ENCODE assay signal across 23 cellular contexts in the genomic region with DNA sequence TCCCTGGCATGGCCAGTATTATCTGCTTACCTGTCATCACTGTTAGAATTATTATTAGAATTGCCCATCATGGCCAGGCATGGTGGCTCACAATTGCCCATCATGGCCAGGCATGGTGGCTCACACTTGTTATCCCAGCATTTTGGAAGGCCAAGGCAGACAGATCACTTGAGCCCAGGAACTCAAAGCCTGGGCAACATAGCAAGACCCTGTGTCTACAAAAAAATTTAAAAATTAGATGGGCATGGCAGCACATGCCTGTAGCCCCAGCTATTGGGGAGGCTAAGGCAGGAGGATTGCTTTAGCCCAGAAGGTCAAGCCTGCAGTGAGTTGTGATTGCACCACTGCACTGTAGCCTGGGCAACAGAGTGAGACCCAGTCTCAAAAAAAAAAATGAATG. TPM values are rescaled to one million over a fixed set of nuclear protein-coding genes. Genes with fewer than 3 reads are reported as not detected.
DNase-seq lines count a peak whose midpoint lies in the region; ATAC-seq, FAIRE-seq and TF ChIP-seq lines count a peak whose summit lies in the region.
"Had no signal": no experiment of that assay in that cellular context is flagged by ENCODE, and none has a peak within 500 bp of the region (broad histone marks: within the 10 kb centered on the region; RNA-seq: fewer than 3 reads in every experiment).

No MANE protein-coding gene starts in this region.

- H3K9me3 ChIP-seq in HepG2 (ENCODE audit: low read length) (no peaks in the 10 kb centered on the region), right lobe of liver (no peaks in the 10 kb centered on the region), H1 (ENCODE audit: insufficient read depth in 2 of 2, low read depth in 1 of 2, low read length in 1 of 2) (no peaks in the 10 kb centered on the region), neural progenitor cell (ENCODE audit: low read depth) (no peaks in the 10 kb centered on the region)

- no peaks in the 10 kb centered on the region for H3K79me1 ChIP-seq in H1 (ENCODE audit: low read depth, low read length)

- TF ChIP-seq POLR2A in HepG2 (IDR thresholded peaks at IDR 0.05; ENCODE audit: insufficient read depth in 1 of 2, low read depth in 2 of 2, low read length in 2 of 2): no peak
- no peak for TF ChIP-seq POLR2A in right lobe of liver (IDR thresholded peaks at IDR 0.05)
- no peak for TF ChIP-seq POLR2A in H1 (IDR thresholded peaks at IDR 0.05; ENCODE audit: control extremely low read depth in 1 of 2, low read depth in 2 of 2, low read length in 2 of 2)

- H2BK5ac ChIP-seq in H1 (ENCODE audit: low read depth, low read length): no peak overlapping the region

- H3K23ac ChIP-seq in H1 (ENCODE audit: insufficient read length): no peak overlapping the region

- H2BK120ac ChIP-seq in H1 (replicated peaks; ENCODE audit: low read depth, low read length): no peak overlapping the region

- H3K4me3 Mint-ChIP-seq in neural progenitor cell: peak overlapping the region; percentile 31
- H3K4me3 Mint-ChIP-seq: B cell; CD4-positive, CD25-positive, alpha-beta regulatory T cell; CD8-positive, alpha-beta memory T cell; IgD-negative memory B cell had no signal

- H3K4me2 ChIP-seq in HepG2 (ENCODE audit: low read depth, low read length): no peak overlapping the region
- no peak overlapping the region for H3K4me2 ChIP-seq in H1 (ENCODE audit: insufficient read depth in 1 of 2, low read depth in 2 of 2, low read length in 2 of 2)
- no peak overlapping the region for H3K4me2 ChIP-seq in neural progenitor cell

- H2BK12ac ChIP-seq in H1 (ENCODE audit: low read depth, low read length): no peak overlapping the region

- H3K23me2 ChIP-seq in H1 (ENCODE audit: low read depth, low read length): no peaks in the 10 kb centered on the region

- intact Hi-C loops in HepG2 (cut with micrococcal nuclease; ENCODE audit: unreplicated experiment): no loop called here
- intact Hi-C loops in right lobe of liver (cut with DNase I): no loop called here

- H4K8ac ChIP-seq in H1 (ENCODE audit: extremely low read depth, insufficient read depth, low read length): no peak overlapping the region

- TF ChIP-seq EP300 in HepG2 (IDR thresholded peaks at IDR 0.05; ENCODE audit: low read depth in 2 of 2, low read length in 2 of 2) (no peak), HepG2 (CRISPR knock-in tag; IDR thresholded peaks at IDR 0.05; ENCODE audit: borderline replicate concordance) (no peak), H1 (IDR thresholded peaks at IDR 0.05; ENCODE audit: borderline replicate concordance in 1 of 2, low read depth in 2 of 2, low read length in 2 of 2) (no peak)

- POLR2A ChIA-PET in HepG2 (lab: Yijun Ruan, JAX) (no interaction called here), H1 (lab: Charles Lee; ENCODE audit: partially characterized antibody) (no interaction called here)

- H3K4me3 ChIP-seq in HepG2 (replicated peaks in 1 of 3; ENCODE audit: insufficient read depth in 1 of 3, low read depth in 2 of 3, low read length in 3 of 3): no peak overlapping the region
- no peak overlapping the region for H3K4me3 ChIP-seq in right lobe of liver
- H3K4me3 ChIP-seq in H1 (ENCODE audit: extremely low read depth in 1 of 4, insufficient read depth in 2 of 4, low read depth in 3 of 4, low read length in 4 of 4): no peak overlapping the region
- no peak overlapping the region for H3K4me3 ChIP-seq in neural progenitor cell
- H3K4me3 ChIP-seq: GM23248 had no signal

- H2AFZ ChIP-seq in HepG2 (ENCODE audit: low read length) (no peak overlapping the region), H1 (ENCODE audit: low read length) (no peak overlapping the region), neural progenitor cell (replicated peaks) (no peak overlapping the region)
- H2AFZ ChIP-seq: GM23248 had no signal

- peaks cover 31% of the 10 kb centered on the region for H3K27me3 Mint-ChIP-seq in neural progenitor cell (ENCODE audit: insufficient read depth, low read depth)

- H3K18ac ChIP-seq in H1 (ENCODE audit: extremely low read depth, low read length): no peak overlapping the region

- no peaks in the 10 kb centered on the region for H3K27me3 ChIP-seq in HepG2 (ENCODE audit: control insufficient read depth in 1 of 2, insufficient read depth in 2 of 2, low read length in 2 of 2)
- no peaks in the 10 kb centered on the region for H3K27me3 ChIP-seq in right lobe of liver
- H3K27me3 ChIP-seq in H1 (replicated peaks in 1 of 4; ENCODE audit: control insufficient read depth in 3 of 4, extremely low read depth in 1 of 4, insufficient read depth in 3 of 4, low read length in 3 of 4): peaks cover 0 to 2% (median 0%) of the 10 kb centered on the region in 4 experiments; a peak in 1 of 7 replicates
- H3K27me3 ChIP-seq in neural progenitor cell: no peaks in the 10 kb centered on the region

- DNase-seq in HepG2 (ENCODE audit: low spot score): no peak
- DNase-seq in right lobe of liver: no peak
- no peak for DNase-seq in H1 (ENCODE audit: low read depth in 1 of 2, low spot score in 2 of 2)
- no peak for DNase-seq in neural progenitor cell (ENCODE audit: low spot score)
- no peak for DNase-seq in NCI-H2196 treated with DMSO at 0.1 percent for 48 hours (lab: John Stamatoyannopoulos, UW; ENCODE audit: unreplicated experiment)
- DNase-seq in NCI-H446 (lab: John Stamatoyannopoulos, UW): no peak
- DNase-seq: C1 segment of cervical spinal cord; CD4-positive, CD25-positive, alpha-beta regulatory T cell; CD8-positive, alpha-beta memory T cell; COR-L47; DMS 273 treated with DMSO at 0.1 percent for 48 hours; DMS53; DND-41; EL; GM23248; HCEC 1CT had no signal

- no peak overlapping the region for H2AK5ac ChIP-seq in H1 (ENCODE audit: low read depth, low read length)

- CTCF ChIA-PET in HepG2 (lab: Yijun Ruan, JAX; ENCODE audit: low intra/inter-chr PET ratio, low total read pairs) (no interaction called here), H1 (lab: Charles Lee; ENCODE audit: partially characterized antibody) (no interaction called here)

- peaks cover 67% of the 10 kb centered on the region for H3K4me1 Mint-ChIP-seq in neural progenitor cell
- H3K4me1 Mint-ChIP-seq: B cell had no signal

- no peak overlapping the region for H3K14ac ChIP-seq in H1 (ENCODE audit: insufficient read length)

- in situ Hi-C loops in HepG2 (cut with HindIII; ENCODE audit: extremely low pct_ligation_motif_present, low pct_unique_long_range_greater_than_20kb): no loop called here

- peaks cover 6% of the 10 kb centered on the region for H3K36me3 Mint-ChIP-seq in neural progenitor cell
- H3K36me3 Mint-ChIP-seq: CD4-positive, CD25-positive, alpha-beta regulatory T cell; CD8-positive, alpha-beta memory T cell had no signal

- H4K5ac ChIP-seq in H1 (ENCODE audit: insufficient read length, low read depth, low read length): no peak overlapping the region

- no peaks in the 10 kb centered on the region for H3K79me2 ChIP-seq in HepG2 (ENCODE audit: insufficient read depth, low read length)
- H3K79me2 ChIP-seq in H1 (ENCODE audit: control insufficient read depth in 1 of 2, insufficient read depth in 2 of 2, low read length in 2 of 2): no peaks in the 10 kb centered on the region
- no peaks in the 10 kb centered on the region for H3K79me2 ChIP-seq in neural progenitor cell (ENCODE audit: low read depth)

- H4K91ac ChIP-seq in H1 (replicated peaks; ENCODE audit: insufficient read length, low read length): no peak overlapping the region

- no peak overlapping the region for H3K4ac ChIP-seq in H1 (replicated peaks; ENCODE audit: insufficient read length, low read depth, low read length)

- 0 out of 2 replicates have a peak overlapping the region, but pooled peaks have one; percentile 16 for H2BK15ac ChIP-seq in H1 (ENCODE audit: low read length)

- ATAC-seq in HepG2 (no peak), right lobe of liver (no peak), GM19463 (IDR thresholded peaks at IDR 0.05; ENCODE audit: unreplicated experiment) (no peak)

- H3K9me3 Mint-ChIP-seq in neural progenitor cell: peaks cover 23% of the 10 kb centered on the region
- H3K9me3 Mint-ChIP-seq: CD4-positive, CD25-positive, alpha-beta regulatory T cell; CD8-positive, alpha-beta memory T cell; IgD-negative memory B cell had no signal

- peak overlapping the region; percentile 98 for H3K27ac Mint-ChIP-seq in neural progenitor cell
- H3K27ac Mint-ChIP-seq: B cell; CD4-positive, CD25-positive, alpha-beta regulatory T cell had no signal

- H3K36me3 ChIP-seq in HepG2 (replicated peaks in 1 of 2; ENCODE audit: control insufficient read depth in 1 of 2, insufficient read depth in 2 of 2, low read length in 2 of 2): no peaks in the 10 kb centered on the region
- no peaks in the 10 kb centered on the region for H3K36me3 ChIP-seq in right lobe of liver
- H3K36me3 ChIP-seq in H1 (ENCODE audit: control insufficient read depth in 2 of 4, insufficient read depth in 4 of 4, low read length in 3 of 4): no peaks in the 10 kb centered on the region
- no peaks in the 10 kb centered on the region for H3K36me3 ChIP-seq in neural progenitor cell

- no peaks in the 10 kb centered on the region for H4K20me1 ChIP-seq in HepG2 (ENCODE audit: insufficient read depth, low read length)
- H4K20me1 ChIP-seq in H1 (replicated peaks in 1 of 2; ENCODE audit: control insufficient read depth in 1 of 2, insufficient read depth in 2 of 2, low read length in 2 of 2): no peaks in the 10 kb centered on the region
- no peaks in the 10 kb centered on the region for H4K20me1 ChIP-seq in neural progenitor cell (ENCODE audit: low read depth)

- H3K56ac ChIP-seq in H1 (replicated peaks; ENCODE audit: insufficient read length, low read depth, low read length): no peak overlapping the region

- H3K27ac ChIP-seq in HepG2 (ENCODE audit: extremely low read length, insufficient read depth, low read length) (no peak overlapping the region), right lobe of liver (no peak overlapping the region), H1 (ENCODE audit: low read depth, low read length) (no peak overlapping the region), neural progenitor cell (no peak overlapping the region)
- H3K27ac ChIP-seq: GM23248 had no signal

- FAIRE-seq in HepG2 (lab: Jason Lieb, UNC): no peak
- no peak for FAIRE-seq in H1 (lab: Jason Lieb, UNC)
- FAIRE-seq: GM12891, GM19239, H54, HTR-8/SVneo had no signal

- H3K9ac ChIP-seq in HepG2 (ENCODE audit: insufficient read depth, low read depth, low read length) (no peak overlapping the region), H1 (replicated peaks in 1 of 4; ENCODE audit: extremely low read depth in 1 of 4, low read depth in 3 of 4, low read length in 3 of 4) (no peak overlapping the region), neural progenitor cell (no peak overlapping the region)
- H3K9ac ChIP-seq: GM23248 had no signal

- TF ChIP-seq RAD21 in HepG2 (CRISPR knock-in tag; IDR thresholded peaks at IDR 0.05) (no peak), H1 (IDR thresholded peaks at IDR 0.05 in 1 of 2, conservative IDR thresholded peaks at IDR 0.05 in 1 of 2; ENCODE audit: low read depth in 2 of 2, low read length in 2 of 2) (no peak)

- TF ChIP-seq CTCF in HepG2 (CRISPR knock-in tag; IDR thresholded peaks at IDR 0.05) (no peak), right lobe of liver (IDR thresholded peaks at IDR 0.05) (no peak), H1 (IDR thresholded peaks at IDR 0.05; ENCODE audit: control extremely low read depth in 1 of 3, insufficient read depth in 1 of 3, low read depth in 1 of 3, low read length in 3 of 3) (no peak), neural progenitor cell (IDR thresholded peaks at IDR 0.05) (no peak)

- H3K4me1 ChIP-seq in HepG2 (ENCODE audit: insufficient read depth, low read length) (peaks cover 67% of the 10 kb centered on the region), right lobe of liver (peaks cover 0 to 36% (median 14%) of the 10 kb centered on the region in 4 donors), H1 (replicated peaks in 1 of 4; ENCODE audit: control insufficient read depth in 3 of 4, insufficient read depth in 4 of 4, low read length in 3 of 4) (no peaks in the 10 kb centered on the region; a peak in 2 of 7 replicates), neural progenitor cell (peaks cover 17% of the 10 kb centered on the region)

- no peak overlapping the region for H2BK20ac ChIP-seq in H1 (ENCODE audit: low read length)

- no TSS peak for BruUV-seq in HepG2 (replicated peaks; lab: Mats Ljungman, UMichigan)

- H3F3A ChIP-seq in neural progenitor cell (ENCODE audit: low read depth): peaks cover 19% of the 10 kb centered on the region

RNA-seq across cellular contexts. Expression of gene ID2, which starts 27.4 kb away (rescaled TPM):
- total RNA-seq in HepG2 (2016; rRNA removed; fragmentation: Illumina TruSeq; extraction: Trizol) (214 and 258 TPM in 2 replicates), right lobe of liver (100 to 1,000 TPM; 103 to 520 (median 191) TPM), neural progenitor cell (ENCODE audit: low replicate concordance) (140 and 224 TPM in 2 replicates)
- 123 and 125 TPM in 2 replicates for total RNA-seq in HepG2 (2016; cell fraction: cytosol; rRNA removed; fragmentation: Illumina TruSeq; extraction: Trizol; ENCODE audit: low read depth)
- 231 and 299 TPM in 2 replicates for total RNA-seq in HepG2 (2016; cell fraction: insoluble cytoplasmic fraction; rRNA removed; fragmentation: Illumina TruSeq; extraction: Trizol)
- total RNA-seq in HepG2 (2016; cell fraction: membrane; rRNA removed; fragmentation: Illumina TruSeq; extraction: Trizol): 120 and 130 TPM in 2 replicates
- 161 and 168 TPM in 2 replicates for total RNA-seq in HepG2 (2016; cell fraction: nucleus; rRNA removed; fragmentation: Illumina TruSeq; extraction: Trizol)
- polyA plus RNA-seq in HepG2 (2011; rRNA removed) (610 and 719 TPM in 2 replicates), H1 (2011; rRNA removed) (163 and 214 TPM in 2 replicates)
- 553 and 655 TPM in 2 replicates for polyA plus RNA-seq in HepG2 (2011; cell fraction: cytosol; rRNA removed)
- 354 and 556 TPM in 2 replicates for polyA plus RNA-seq in HepG2 (2011; cell fraction: nucleus; rRNA removed)
- polyA plus RNA-seq in HepG2 (2012): 144 and 150 TPM in 2 replicates
- polyA plus RNA-seq in HepG2 (2016; cell fraction: cytosol; fragmentation: Illumina TruSeq; extraction: Trizol; ENCODE audit: low read depth): 39.6 and 40.9 TPM in 2 replicates
- polyA plus RNA-seq in HepG2 (2016; cell fraction: insoluble cytoplasmic fraction; fragmentation: Illumina TruSeq; extraction: Trizol; ENCODE audit: low read depth): 355 and 371 TPM in 2 replicates
- 61.5 and 69.8 TPM in 2 replicates for polyA plus RNA-seq in HepG2 (2016; cell fraction: membrane; fragmentation: Illumina TruSeq; extraction: Trizol; ENCODE audit: low read depth)
- polyA plus RNA-seq in HepG2 (2016; cell fraction: nucleus; fragmentation: Illumina TruSeq; extraction: Trizol; ENCODE audit: insufficient read depth, low read depth): 375 and 408 TPM in 2 replicates
- 143 and 451 TPM in 2 replicates for polyA minus RNA-seq in HepG2 (2011; rRNA and poly(A)+ RNA removed; ENCODE audit: low replicate concordance)
- 138 and 177 TPM in 2 replicates for polyA minus RNA-seq in HepG2 (2011; cell fraction: cytosol; rRNA and poly(A)+ RNA removed)
- polyA minus RNA-seq in HepG2 (2011; cell fraction: nucleus; rRNA and poly(A)+ RNA removed): 115 and 276 TPM in 2 replicates
- 36.7 and 37.1 TPM in 2 replicates for total RNA-seq in H1 (2021; fragmentation: NEBNext Ultra II Directional; extraction: Animal tissue kit (Norgen Biotek cat#: 25700))
- polyA plus RNA-seq in H1 (2011; cell fraction: cytosol; rRNA removed): 163 TPM
- polyA plus RNA-seq in H1 (2011; cell fraction: nucleus; rRNA removed): 221 TPM
- polyA plus RNA-seq in H1 (2012, experiment 1 of 2): 58.1 to 89.9 TPM (median 65.4 TPM) in 4 replicates
- 43.9 TPM for polyA plus RNA-seq in H1 (2012, experiment 2 of 2)
- polyA plus RNA-seq in H1 (2013, experiment 1 of 2): 21.4 TPM
- polyA plus RNA-seq in H1 (2013, experiment 2 of 2): 22.4 TPM
- polyA minus RNA-seq in H1 (2011; rRNA and poly(A)+ RNA removed): 89.2 and 91.6 TPM in 2 replicates
- 52.3 TPM for polyA minus RNA-seq in H1 (2011; cell fraction: cytosol; rRNA and poly(A)+ RNA removed)
- 89.9 TPM for polyA minus RNA-seq in H1 (2011; cell fraction: nucleus; rRNA and poly(A)+ RNA removed)
